19 cellular contexts compared by ENCODE assay signal in the genomic region with DNA sequence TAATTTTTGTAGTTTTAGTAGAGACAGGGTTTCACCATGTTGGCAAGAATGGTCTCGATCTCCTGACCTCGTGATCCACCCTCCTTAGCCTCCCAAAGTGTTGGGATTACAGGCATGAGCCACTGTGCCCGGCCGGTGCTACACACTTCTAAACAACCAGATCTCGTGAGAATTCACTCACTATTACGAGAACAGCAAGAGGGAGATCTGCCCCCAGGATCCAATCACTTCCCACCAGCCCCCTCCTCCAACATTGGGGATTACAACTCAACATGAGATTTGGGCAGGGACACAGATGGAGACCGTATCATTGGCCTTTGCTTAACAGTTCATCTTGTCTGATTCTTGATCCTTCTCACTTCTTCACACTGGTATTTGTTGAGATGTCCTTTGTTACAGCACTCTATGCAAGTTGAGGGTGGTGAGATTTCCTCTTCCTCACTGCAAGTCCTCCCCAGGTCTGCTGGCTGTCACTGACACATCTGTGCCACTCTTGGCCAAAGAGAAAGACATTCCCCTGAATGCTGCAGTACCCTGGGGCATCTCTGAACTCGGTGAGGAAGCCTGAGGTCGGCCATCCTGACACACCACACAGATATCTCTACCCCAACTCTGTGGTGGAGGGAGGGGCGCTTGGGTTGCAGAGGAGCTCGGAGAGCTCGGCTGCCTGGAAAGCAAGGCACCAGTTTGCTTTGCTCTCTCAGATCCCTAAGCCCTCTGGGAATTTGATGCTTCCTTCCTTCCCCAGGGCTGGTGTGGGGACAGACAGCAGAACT. TPM values are rescaled to one million over a fixed set of nuclear protein-coding genes. Genes with fewer than 3 reads are reported as not detected.
DNase-seq lines count a peak whose midpoint lies in the region; ATAC-seq and TF ChIP-seq lines count a peak whose summit lies in the region.
"Had no signal": no experiment of that assay in that cellular context is flagged by ENCODE, and none has a peak within 500 bp of the region (broad histone marks: within the 10 kb centered on the region; RNA-seq: fewer than 3 reads in every experiment).

No MANE protein-coding gene starts in this region.

- POLR2A ChIA-PET in MCF 10A (lab: Yijun Ruan, JAX) (interaction anchor here (0.5 kb wide), 1 partner anchor 22 kb away, joined by 3 read pairs; no protein-coding TSS in a partner anchor), SK-N-SH (lab: Yijun Ruan, JAX) (no interaction called here)

- TF ChIP-seq EP300 in SK-N-SH (IDR thresholded peaks at IDR 0.05; ENCODE audit: borderline replicate concordance in 1 of 2, low read depth in 1 of 2, low read length in 1 of 2), result no peak

- no peaks in the 10 kb centered on the region for H3F3A ChIP-seq in SK-N-SH (replicated peaks; ENCODE audit: insufficient read depth)

- 63 to 76% (median 67%) methylated on average over 12 of the region's 12 CpGs for WGBS in heart left ventricle, 4 donors
- 78% methylated on average over 10 of the region's 12 CpGs for WGBS in SK-N-SH (ENCODE audit: low lambda C conversion rate)

- H3K9me3 Mint-ChIP-seq in MCF 10A (ENCODE audit: unreplicated experiment) (no peaks in the 10 kb centered on the region), endothelial cell (ENCODE audit: unreplicated experiment) (no peaks in the 10 kb centered on the region)
- H3K9me3 Mint-ChIP-seq: activated naive CD4-positive, alpha-beta T cell treated with anti-CD3 and anti-CD28 coated beads, Interleukin-2, amount 10 ng/mL, durations not matched to agents 7 days and 5 days had no signal

- H3K4me1 Mint-ChIP-seq in MCF 10A (ENCODE audit: insufficient read depth, unreplicated experiment), result peaks cover 8% of the 10 kb centered on the region
- peaks cover 35% of the 10 kb centered on the region for H3K4me1 Mint-ChIP-seq in endothelial cell (ENCODE audit: unreplicated experiment)

- intact Hi-C loops in MCF 10A (cut with micrococcal nuclease), result no loop called here
- intact Hi-C loops in breast epithelium (cut with DNase I; ENCODE audit: low total_unique reads), result loop anchor here (10.0 kb wide), 1 partner anchor 96 kb away; no protein-coding TSS in a partner anchor
- intact Hi-C loops in heart left ventricle (cut with DNase I), result loop anchor here in 1 of 10 donors (10.0 kb wide), 1 partner anchor 346 kb away; no protein-coding TSS in a partner anchor

- H3K36me3 Mint-ChIP-seq in MCF 10A (ENCODE audit: insufficient read depth, unreplicated experiment), result peaks cover 4% of the 10 kb centered on the region
- peaks cover 10% of the 10 kb centered on the region for H3K36me3 Mint-ChIP-seq in endothelial cell (ENCODE audit: low read depth, unreplicated experiment)

- H3K4me1 ChIP-seq in breast epithelium (no peaks in the 10 kb centered on the region), OCI-LY3 (ENCODE audit: low read length) (peaks cover 43% of the 10 kb centered on the region), heart left ventricle (peaks cover 0 to 51% (median 0%) of the 10 kb centered on the region in 12 donors), SK-N-SH (ENCODE audit: control insufficient read depth in 1 of 2, insufficient read depth in 2 of 2, low read depth in 1 of 2, low read length in 1 of 2) (no peaks in the 10 kb centered on the region)
- H3K4me1 ChIP-seq: uterus had no signal

- H3K9me3 ChIP-seq in breast epithelium (peaks cover 0 to 5% of the 10 kb centered on the region in 2 donors), OCI-LY3 (ENCODE audit: insufficient read depth, low read length) (no peaks in the 10 kb centered on the region), heart left ventricle (peaks cover 0 to 14% (median 0%) of the 10 kb centered on the region in 12 donors), SK-N-SH (no peaks in the 10 kb centered on the region)
- H3K9me3 ChIP-seq: Caco-2 had no signal

- no peak for TF ChIP-seq RAD21 in SK-N-SH (IDR thresholded peaks at IDR 0.05; ENCODE audit: low read length)

- DNase-seq in MCF 10A (ENCODE audit: unreplicated experiment), result no peak
- DNase-seq in breast epithelium (ENCODE audit: low spot score in 2 of 2), result no peak
- DNase-seq in endothelial cell (ENCODE audit: low spot score), result no peak
- no peak for DNase-seq in heart left ventricle
- DNase-seq in SK-N-SH, result no peak
- DNase-seq: activated CD4-positive, CD25-positive, alpha-beta regulatory T cell; activated naive CD4-positive, alpha-beta T cell treated with anti-CD3 and anti-CD28 coated beads, Interleukin-2, amount 10 ng/mL, durations not matched to agents 7 days and 5 days; Caco-2; GF-D8; HCEC 1CT; NCI-H2029 treated with DMSO at 0.1 percent for 48 hours; NCI-H524; uterus had no signal

- no peaks in the 10 kb centered on the region for H3K27me3 ChIP-seq in breast epithelium
- H3K27me3 ChIP-seq in OCI-LY3 (ENCODE audit: low read depth, low read length), result peaks cover 68% of the 10 kb centered on the region
- no peaks in the 10 kb centered on the region for H3K27me3 ChIP-seq in heart left ventricle
- H3K27me3 ChIP-seq in SK-N-SH (ENCODE audit: insufficient read depth), result no peaks in the 10 kb centered on the region
- H3K27me3 ChIP-seq: uterus had no signal

- H3K4me3 Mint-ChIP-seq in MCF 10A (ENCODE audit: unreplicated experiment) (no peak overlapping the region), endothelial cell (ENCODE audit: unreplicated experiment) (peak overlapping the region; percentile 23)
- H3K4me3 Mint-ChIP-seq: activated naive CD4-positive, alpha-beta T cell treated with anti-CD3 and anti-CD28 coated beads, Interleukin-2, amount 10 ng/mL, durations not matched to agents 7 days and 5 days had no signal

- no peaks in the 10 kb centered on the region for H3K79me2 ChIP-seq in OCI-LY3 (ENCODE audit: low read length)
- peaks cover 9% of the 10 kb centered on the region for H3K79me2 ChIP-seq in SK-N-SH (ENCODE audit: insufficient read depth)

- TF ChIP-seq POLR2A in breast epithelium (IDR thresholded peaks at IDR 0.05) (no peak), heart left ventricle (IDR thresholded peaks at IDR 0.05) (no peak)

- no peak for TF ChIP-seq CTCF in MCF 10A (IDR thresholded peaks at IDR 0.05; ENCODE audit: unreplicated experiment)
- TF ChIP-seq CTCF in breast epithelium (IDR thresholded peaks at IDR 0.05), result no peak
- TF ChIP-seq CTCF in OCI-LY3 (IDR thresholded peaks at IDR 0.05; ENCODE audit: low read depth, low read length), result no peak
- no peak for TF ChIP-seq CTCF in endothelial cell (IDR thresholded peaks at IDR 0.05; ENCODE audit: unreplicated experiment)
- TF ChIP-seq CTCF in heart left ventricle (IDR thresholded peaks at IDR 0.05), result no peak
- no peak for TF ChIP-seq CTCF in SK-N-SH (IDR thresholded peaks at IDR 0.05)

- H4K20me1 ChIP-seq in OCI-LY3 (ENCODE audit: insufficient read depth, low read length), result peaks cover 6% of the 10 kb centered on the region
- peaks cover 2% of the 10 kb centered on the region for H4K20me1 ChIP-seq in SK-N-SH (ENCODE audit: insufficient read depth)

- H3K4me3 ChIP-seq in breast epithelium (no peak overlapping the region), OCI-LY3 (ENCODE audit: low read length) (no peak overlapping the region), heart left ventricle (no peak overlapping the region), SK-N-SH (ENCODE audit: low read depth in 2 of 2, low read length in 1 of 2) (no peak overlapping the region)
- H3K4me3 ChIP-seq: coronary artery, uterus had no signal

- H3K9ac ChIP-seq in OCI-LY3 (ENCODE audit: low read length), result no peak overlapping the region
- H3K9ac ChIP-seq in SK-N-SH, result no peak overlapping the region

- H3K4me2 ChIP-seq in OCI-LY3 (ENCODE audit: low read length) (peak overlapping the region; percentile 24; the same call in 1 of the 2 replicates), SK-N-SH (no peak overlapping the region)

- H3K27ac ChIP-seq in breast epithelium (no peak overlapping the region), OCI-LY3 (ENCODE audit: low read length) (no peak overlapping the region), heart left ventricle (no peak overlapping the region), SK-N-SH (ENCODE audit: low read depth in 2 of 2, low read length in 1 of 2) (no peak overlapping the region)
- H3K27ac ChIP-seq: coronary artery, epithelial cell of prostate, uterus had no signal

- H3K36me3 ChIP-seq in breast epithelium (no peaks in the 10 kb centered on the region), OCI-LY3 (replicated peaks; ENCODE audit: low read depth, low read length) (no peaks in the 10 kb centered on the region), heart left ventricle (no peaks in the 10 kb centered on the region), SK-N-SH (replicated peaks in 1 of 2; ENCODE audit: control insufficient read depth in 1 of 2, insufficient read depth in 2 of 2, low read length in 1 of 2) (no peaks in the 10 kb centered on the region)
- H3K36me3 ChIP-seq: uterus had no signal

- H3K27ac Mint-ChIP-seq in MCF 10A (ENCODE audit: low read depth, unreplicated experiment) (peak overlapping the region; percentile 27), endothelial cell (ENCODE audit: unreplicated experiment) (peak overlapping the region; percentile 70)
- H3K27ac Mint-ChIP-seq: activated naive CD4-positive, alpha-beta T cell treated with anti-CD3 and anti-CD28 coated beads, Interleukin-2, amount 10 ng/mL, durations not matched to agents 7 days and 5 days; progenitor cell of endocrine pancreas had no signal

- no peaks in the 10 kb centered on the region for H3K9me2 ChIP-seq in SK-N-SH

- H2AFZ ChIP-seq in OCI-LY3 (ENCODE audit: low read depth, low read length) (no peak overlapping the region), SK-N-SH (ENCODE audit: low read depth) (no peak overlapping the region)

- BruUV-seq in MCF 10A (replicated peaks; lab: Mats Ljungman, UMichigan), result no TSS peak

- H3K27me3 Mint-ChIP-seq in MCF 10A (ENCODE audit: insufficient read depth, unreplicated experiment), result no peaks in the 10 kb centered on the region
- H3K27me3 Mint-ChIP-seq in endothelial cell (ENCODE audit: unreplicated experiment), result peaks cover 12% of the 10 kb centered on the region
- H3K27me3 Mint-ChIP-seq: progenitor cell of endocrine pancreas had no signal

- ATAC-seq in heart left ventricle (no peak), GM18873 (IDR thresholded peaks at IDR 0.05; ENCODE audit: low FRiP score, unreplicated experiment) (no peak), GM21825 (IDR thresholded peaks at IDR 0.05; ENCODE audit: unreplicated experiment) (no peak)

- CTCF ChIA-PET in MCF 10A (lab: Yijun Ruan, JAX), result interaction anchor here (0.6 to 0.7 kb wide), 2 partner anchors 21 to 658 kb away, joined by 3 to 4 read pairs; no protein-coding TSS in a partner anchor
- CTCF ChIA-PET in SK-N-SH (lab: Yijun Ruan, JAX), result no interaction called here

TF ChIP-seq in SK-N-SH, 30 proteins besides CTCF, POLR2A, EP300 and RAD21 (continues in another document):
- TF ChIP-seq FOXM1 (IDR thresholded peaks at IDR 0.05; ENCODE audit: low read depth), result no peak

RNA-seq across cellular contexts. Expression of gene SUB1, which starts 4.2 kb away (rescaled TPM):
- 269 and 302 TPM in 2 replicates for total RNA-seq in MCF 10A (2022)
- total RNA-seq in breast epithelium, result 100 to 1,000 TPM; 152 to 230 (median 201) TPM
- 294 TPM for total RNA-seq in endothelial cell (ENCODE audit: unreplicated experiment)
- total RNA-seq in heart left ventricle, result 100 to 1,000 TPM; 118 to 244 (median 197) TPM
- 100 to 1,000 TPM; 127 to 146 TPM for polyA plus RNA-seq in heart left ventricle
- 50.8 and 55.4 TPM in 2 replicates for polyA plus RNA-seq in SK-N-SH (2012; rRNA removed)
- polyA plus RNA-seq in SK-N-SH (2012; cell fraction: cytosol; rRNA removed), result 77.3 and 209 TPM in 2 replicates
- 17.9 and 39.8 TPM in 2 replicates for polyA plus RNA-seq in SK-N-SH (2012; cell fraction: nucleus; rRNA removed)
